1 cellular context compared by ENCODE assay signal in the genomic region with DNA sequence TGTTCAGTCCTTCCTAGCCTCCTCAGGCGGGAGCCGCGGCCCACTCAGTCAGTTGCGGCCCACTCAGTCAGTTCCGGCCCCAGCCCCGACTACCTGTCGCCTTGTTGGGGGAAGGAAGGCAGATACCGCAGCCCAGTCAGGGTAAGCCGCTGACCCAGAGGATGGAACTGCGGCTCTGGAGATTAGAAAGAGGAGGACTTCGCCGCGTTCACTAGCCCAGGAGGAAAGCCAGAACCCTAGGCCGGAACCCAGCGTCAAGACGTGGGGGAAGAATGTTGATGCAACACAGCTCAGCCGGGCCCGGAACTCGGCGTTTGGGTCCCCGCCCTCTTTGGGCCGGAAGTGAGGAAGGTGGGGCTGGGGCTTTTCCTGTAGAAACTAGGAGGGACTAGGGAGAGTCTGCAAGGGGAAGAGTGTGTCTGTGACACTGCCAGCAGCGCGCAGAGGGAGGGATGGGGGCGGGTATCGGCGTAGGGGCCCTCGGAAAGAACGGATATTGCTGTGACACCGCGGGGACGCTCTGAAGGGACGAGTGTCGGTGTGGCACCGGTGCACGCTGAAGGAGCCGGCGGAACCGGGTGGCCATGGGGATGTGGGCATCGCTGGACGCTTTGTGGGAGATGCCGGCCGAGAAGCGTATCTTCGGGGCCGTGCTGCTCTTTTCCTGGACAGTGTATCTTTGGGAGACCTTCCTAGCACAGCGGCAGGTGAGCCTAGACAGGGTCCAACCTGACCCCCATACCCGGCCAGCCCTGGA.
TF ChIP-seq lines count a peak whose summit lies in the region.

TSS of gene ZMPSTE24 (plus strand) at position 549 of the 757 bp plus-strand sequence. CDS start at position 585, 36 bp downstream.

TF ChIP-seq in GM12878, 131 proteins besides CTCF, POLR2A, EP300 and RAD21 (continued from another document):
- TF ChIP-seq, protein P1, sequence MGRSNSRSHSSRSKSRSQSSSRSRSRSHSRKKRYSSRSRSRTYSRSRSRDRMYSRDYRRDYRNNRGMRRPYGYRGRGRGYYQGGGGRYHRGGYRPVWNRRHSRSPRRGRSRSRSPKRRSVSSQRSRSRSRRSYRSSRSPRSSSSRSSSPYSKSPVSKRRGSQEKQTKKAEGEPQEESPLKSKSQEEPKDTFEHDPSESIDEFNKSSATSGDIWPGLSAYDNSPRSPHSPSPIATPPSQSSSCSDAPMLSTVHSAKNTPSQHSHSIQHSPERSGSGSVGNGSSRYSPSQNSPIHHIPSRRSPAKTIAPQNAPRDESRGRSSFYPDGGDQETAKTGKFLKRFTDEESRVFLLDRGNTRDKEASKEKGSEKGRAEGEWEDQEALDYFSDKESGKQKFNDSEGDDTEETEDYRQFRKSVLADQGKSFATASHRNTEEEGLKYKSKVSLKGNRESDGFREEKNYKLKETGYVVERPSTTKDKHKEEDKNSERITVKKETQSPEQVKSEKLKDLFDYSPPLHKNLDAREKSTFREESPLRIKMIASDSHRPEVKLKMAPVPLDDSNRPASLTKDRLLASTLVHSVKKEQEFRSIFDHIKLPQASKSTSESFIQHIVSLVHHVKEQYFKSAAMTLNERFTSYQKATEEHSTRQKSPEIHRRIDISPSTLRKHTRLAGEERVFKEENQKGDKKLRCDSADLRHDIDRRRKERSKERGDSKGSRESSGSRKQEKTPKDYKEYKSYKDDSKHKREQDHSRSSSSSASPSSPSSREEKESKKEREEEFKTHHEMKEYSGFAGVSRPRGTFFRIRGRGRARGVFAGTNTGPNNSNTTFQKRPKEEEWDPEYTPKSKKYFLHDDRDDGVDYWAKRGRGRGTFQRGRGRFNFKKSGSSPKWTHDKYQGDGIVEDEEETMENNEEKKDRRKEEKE (IDR thresholded peaks at IDR 0.05) = no peak
- no peak for TF ChIP-seq CEBPZ (IDR thresholded peaks at IDR 0.05; ENCODE audit: low read depth, low read length)
- no peak for TF ChIP-seq RBBP5 (conservative IDR thresholded peaks at IDR 0.05)
- TF ChIP-seq NR2C2 (IDR thresholded peaks at IDR 0.05; ENCODE audit: borderline replicate concordance, control insufficient read depth, insufficient read length, low read depth) = no peak
- TF ChIP-seq NR2F1 (conservative IDR thresholded peaks at IDR 0.05) = peak; percentile 54; the same call in 1 of the 2 replicates
- TF ChIP-seq, protein P2, sequence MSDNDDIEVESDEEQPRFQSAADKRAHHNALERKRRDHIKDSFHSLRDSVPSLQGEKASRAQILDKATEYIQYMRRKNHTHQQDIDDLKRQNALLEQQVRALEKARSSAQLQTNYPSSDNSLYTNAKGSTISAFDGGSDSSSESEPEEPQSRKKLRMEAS (IDR thresholded peaks at IDR 0.05; ENCODE audit: low read depth, low read length) = no peak; the same call in 1 of the 2 replicates
- no peak for TF ChIP-seq YBX1 (IDR thresholded peaks at IDR 0.05)
- peak; percentile 76 for TF ChIP-seq IRF4 (IDR thresholded peaks at IDR 0.05; ENCODE audit: low read depth, low read length)
- TF ChIP-seq SIX5 (IDR thresholded peaks at IDR 0.05; ENCODE audit: low read depth, low read length, severe bottlenecking) = peak; percentile 49
- TF ChIP-seq, protein P3, sequence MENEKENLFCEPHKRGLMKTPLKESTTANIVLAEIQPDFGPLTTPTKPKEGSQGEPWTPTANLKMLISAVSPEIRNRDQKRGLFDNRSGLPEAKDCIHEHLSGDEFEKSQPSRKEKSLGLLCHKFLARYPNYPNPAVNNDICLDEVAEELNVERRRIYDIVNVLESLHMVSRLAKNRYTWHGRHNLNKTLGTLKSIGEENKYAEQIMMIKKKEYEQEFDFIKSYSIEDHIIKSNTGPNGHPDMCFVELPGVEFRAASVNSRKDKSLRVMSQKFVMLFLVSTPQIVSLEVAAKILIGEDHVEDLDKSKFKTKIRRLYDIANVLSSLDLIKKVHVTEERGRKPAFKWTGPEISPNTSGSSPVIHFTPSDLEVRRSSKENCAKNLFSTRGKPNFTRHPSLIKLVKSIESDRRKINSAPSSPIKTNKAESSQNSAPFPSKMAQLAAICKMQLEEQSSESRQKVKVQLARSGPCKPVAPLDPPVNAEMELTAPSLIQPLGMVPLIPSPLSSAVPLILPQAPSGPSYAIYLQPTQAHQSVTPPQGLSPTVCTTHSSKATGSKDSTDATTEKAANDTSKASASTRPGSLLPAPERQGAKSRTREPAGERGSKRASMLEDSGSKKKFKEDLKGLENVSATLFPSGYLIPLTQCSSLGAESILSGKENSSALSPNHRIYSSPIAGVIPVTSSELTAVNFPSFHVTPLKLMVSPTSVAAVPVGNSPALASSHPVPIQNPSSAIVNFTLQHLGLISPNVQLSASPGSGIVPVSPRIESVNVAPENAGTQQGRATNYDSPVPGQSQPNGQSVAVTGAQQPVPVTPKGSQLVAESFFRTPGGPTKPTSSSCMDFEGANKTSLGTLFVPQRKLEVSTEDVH (IDR thresholded peaks at IDR 0.05; ENCODE audit: low read depth, partially characterized antibody) = peak; percentile 94
- peak; percentile 76 for TF ChIP-seq ZNF24 (IDR thresholded peaks at IDR 0.05)
- peak; percentile 53; the same call in 1 of the 2 replicates for TF ChIP-seq MTA2 (IDR thresholded peaks at IDR 0.05; ENCODE audit: low read depth)
- no peak for TF ChIP-seq SMAD1 (IDR thresholded peaks at IDR 0.05; ENCODE audit: low read depth, partially characterized antibody)
- no peak for TF ChIP-seq FOS (IDR thresholded peaks at IDR 0.05; ENCODE audit: borderline replicate concordance, extremely low read depth, insufficient read length)
- TF ChIP-seq HCFC1 (IDR thresholded peaks at IDR 0.05; ENCODE audit: low read length) = peak; percentile 81
- no peak for TF ChIP-seq CHD1 (IDR thresholded peaks at IDR 0.05; ENCODE audit: low read depth, low read length)
- TF ChIP-seq TAF1 (IDR thresholded peaks at IDR 0.05; ENCODE audit: borderline replicate concordance, low read depth, low read length) = peak; percentile 82; the same call in 1 of the 2 replicates
- peak; percentile 60; the same call in 1 of the 2 replicates for TF ChIP-seq SREBF1 (IDR thresholded peaks at IDR 0.05; ENCODE audit: low read length)
- peak; percentile 85 for TF ChIP-seq POLR2AphosphoS2 (IDR thresholded peaks at IDR 0.05; ENCODE audit: low read depth, low read length)
- TF ChIP-seq ATF7 (IDR thresholded peaks at IDR 0.05; ENCODE audit: low read depth) = peak; percentile 79
- no peak for TF ChIP-seq TCF3 (IDR thresholded peaks at IDR 0.05; ENCODE audit: borderline replicate concordance, insufficient read depth, low read depth, low read length)
- peak; percentile 81 for TF ChIP-seq FOXK2 (IDR thresholded peaks at IDR 0.05)
- peak; percentile 99 for TF ChIP-seq NBN (IDR thresholded peaks at IDR 0.05)
- peak; percentile 55; the same call in 1 of the 2 replicates for TF ChIP-seq NR2C1 (IDR thresholded peaks at IDR 0.05)
- peak; percentile 75 to 88 for TF ChIP-seq IKZF2 (IDR thresholded peaks at IDR 0.05)
- peak; percentile 84 for TF ChIP-seq CBX5 (IDR thresholded peaks at IDR 0.05; ENCODE audit: low read depth)
- no peak for TF ChIP-seq ZNF622 (IDR thresholded peaks at IDR 0.05)
- TF ChIP-seq HDAC2 (IDR thresholded peaks at IDR 0.05) = no peak
- TF ChIP-seq SMARCA5 (IDR thresholded peaks at IDR 0.05) = peak; percentile 72
